In genomic region chr10:90229486-90229885, GRCh38 we compare ENCODE assay signal across 29 cellular contexts.
"Had no signal": no experiment of that assay in that cellular context is flagged by ENCODE, and none has a peak within 500 bp of the region (broad histone marks: within the 10 kb centered on the region; RNA-seq: fewer than 3 reads in every experiment).

No MANE protein-coding gene starts in this region.

- FAIRE-seq: endometrium, kidney had no signal

- H3K27me3 ChIP-seq: colonic mucosa, esophagus squamous epithelium, gastrocnemius medialis, heart left ventricle, hepatocyte, left lung had no signal

- H3K4me3 ChIP-seq: colonic mucosa, esophagus squamous epithelium, gastrocnemius medialis, heart left ventricle, hepatocyte, left lung, lower lobe of right lung, mucosa of descending colon had no signal

- DNase-seq: colonic mucosa; cortex of kidney; effector CD8-positive, alpha-beta T cell; effector memory CD8-positive, alpha-beta T cell; endodermal cell; erythroblast; esophagus squamous epithelium; foreskin fibroblast; foreskin melanocyte; gastrocnemius medialis; heart left ventricle; hypothalamus; immature natural killer cell; islet precursor cell; kidney; kidney glomerular epithelial cell; left cardiac atrium; left lung; left ventricle myocardium superior; lower lobe of right lung; mesenchymal stem cell; mucosa of descending colon; naive B cell had no signal

- H3K27ac ChIP-seq: colonic mucosa, epithelial cell of prostate, esophagus squamous epithelium, gastrocnemius medialis, heart left ventricle, hepatocyte, left lung, lower lobe of right lung had no signal

- ATAC-seq: effector memory CD8-positive, alpha-beta T cell; esophagus mucosa; gastrocnemius medialis; heart left ventricle; left cardiac atrium; left lung; left ventricle myocardium superior; lower lobe of right lung; mucosa of descending colon had no signal

- H3K9me3 Mint-ChIP-seq: endodermal cell had no signal

- H3K4me1 Mint-ChIP-seq: naive B cell had no signal

- H3K36me3 Mint-ChIP-seq: immature natural killer cell had no signal

- H3K4me3 Mint-ChIP-seq: dendritic cell treated with granulocyte-macrophage colony-stimulating factor and Interleukin-4, amounts not matched to agents 40 ng/mL and 50 ng/mL, for 4 days; effector memory CD8-positive, alpha-beta T cell; endodermal cell; immature natural killer cell; mesothelial cell of epicardium; naive B cell had no signal

- H3K9me3 ChIP-seq: colonic mucosa, esophagus squamous epithelium, gastrocnemius medialis, left lung, lower lobe of right lung, mucosa of descending colon had no signal

- H3K4me1 ChIP-seq: colonic mucosa, esophagus squamous epithelium, gastrocnemius medialis, heart left ventricle, left lung, lower lobe of right lung had no signal

- H3K27me3 Mint-ChIP-seq: dendritic cell treated with granulocyte-macrophage colony-stimulating factor and Interleukin-4, amounts not matched to agents 40 ng/mL and 50 ng/mL, for 4 days; effector memory CD8-positive, alpha-beta T cell had no signal

- H3K27ac Mint-ChIP-seq: dendritic cell treated with granulocyte-macrophage colony-stimulating factor and Interleukin-4, amounts not matched to agents 40 ng/mL and 50 ng/mL, for 4 days; effector memory CD8-positive, alpha-beta T cell; endodermal cell; immature natural killer cell; mesothelial cell of epicardium had no signal

- H3K36me3 ChIP-seq: colonic mucosa, esophagus squamous epithelium, gastrocnemius medialis, heart left ventricle, left lung, lower lobe of right lung had no signal
